Comparison of ENCODE assay signal across 8 cellular contexts in genomic region chr2:36403675-36404230, GRCh38.
DNase-seq lines count a peak whose midpoint lies in the region; ATAC-seq and TF ChIP-seq lines count a peak whose summit lies in the region.

No MANE protein-coding gene starts in this region.

- H3K4me1 ChIP-seq in BLaER1 treated with 17β-estradiol and CSF1 and Interleukin-3, amounts not matched to agents 10 nM and 100 nM = peaks cover 18 to 23% (median 21%) of the 10 kb centered on the region in 10 experiments

- H3K27me3 ChIP-seq in BLaER1 treated with 17β-estradiol and CSF1 and Interleukin-3, amounts not matched to agents 10 nM and 100 nM = no peaks in the 10 kb centered on the region

- ATAC-seq in GM21381 (IDR thresholded peaks at IDR 0.05; ENCODE audit: unreplicated experiment) (peak; percentile 50), HG02588 (IDR thresholded peaks at IDR 0.05; ENCODE audit: unreplicated experiment) (no peak)

- no peak overlapping the region for H3K27ac ChIP-seq in BLaER1 treated with 17β-estradiol and CSF1 and Interleukin-3, amounts not matched to agents 10 nM and 100 nM

- H3K9me3 ChIP-seq in BLaER1 treated with 17β-estradiol and CSF1 and Interleukin-3, amounts not matched to agents 10 nM and 100 nM (replicated peaks in 1 of 11) = no peaks in the 10 kb centered on the region

- H3K4me3 ChIP-seq in BLaER1 treated with 17β-estradiol and CSF1 and Interleukin-3, amounts not matched to agents 10 nM and 100 nM = no peak overlapping the region
- no peak overlapping the region for H3K4me3 ChIP-seq in epithelial cell of esophagus (ENCODE audit: low read length)

- peak overlapping the region; percentile 47 to 79 (median 62); a peak in 20 of 22 replicates for H3K4me2 ChIP-seq in BLaER1 treated with 17β-estradiol and CSF1 and Interleukin-3, amounts not matched to agents 10 nM and 100 nM

- no peak overlapping the region for H3K9ac ChIP-seq in BLaER1 treated with 17β-estradiol and CSF1 and Interleukin-3, amounts not matched to agents 10 nM and 100 nM

- H4K20me1 ChIP-seq in BLaER1 treated with 17β-estradiol and CSF1 and Interleukin-3, amounts not matched to agents 10 nM and 100 nM = peaks cover 0 to 12% (median 0%) of the 10 kb centered on the region in 11 experiments; a peak in 3 of 22 replicates

- no peak for TF ChIP-seq CTCF in epithelial cell of esophagus (IDR thresholded peaks at IDR 0.05; ENCODE audit: insufficient read depth, low read depth, low read length, missing control alignments)

- DNase-seq in LoVo (ENCODE audit: low spot score) (peak; percentile 75), epithelial cell of esophagus (ENCODE audit: low read depth) (peak; percentile 79), NCI-H1092 (lab: John Stamatoyannopoulos, UW) (no peak), iPS-NIHi11 (ENCODE audit: low spot score) (no peak), NAMALWA (ENCODE audit: low spot score) (no peak)

- H3K36me3 ChIP-seq in BLaER1 treated with 17β-estradiol and CSF1 and Interleukin-3, amounts not matched to agents 10 nM and 100 nM = peaks cover 0 to 35% (median 9%) of the 10 kb centered on the region in 11 experiments; a peak in 14 of 22 replicates

Comparison
In these comparisons a context has a peak if more than half of its experiments do, and no peak if none do; other contexts are left out.
1. DNase-seq: peak in LoVo (single experiment) and epithelial cell of esophagus (single experiment); none in NCI-H1092 (single experiment), iPS-NIHi11 (single experiment) and NAMALWA (single experiment).